11 cellular contexts compared by ENCODE assay signal in the genomic region with DNA sequence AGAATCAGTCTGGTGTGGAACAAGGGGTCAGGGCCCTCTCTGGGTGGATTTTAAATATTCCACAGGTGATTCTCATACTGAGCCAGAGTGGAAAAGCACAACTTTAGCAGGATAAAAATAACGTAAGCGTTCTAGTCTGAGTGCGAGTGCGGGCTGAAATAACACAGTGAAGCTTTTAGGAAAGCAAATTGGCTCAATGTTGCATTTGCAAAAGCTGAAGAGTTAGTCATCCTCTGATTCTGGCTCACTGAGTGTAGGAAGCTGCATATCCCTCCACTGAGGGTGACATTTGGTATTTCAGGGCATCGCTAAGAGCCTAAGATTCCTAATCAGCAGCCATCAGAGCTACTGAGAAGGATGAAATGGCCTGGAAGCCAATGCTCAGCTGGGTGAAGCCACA.
"Had no signal": no experiment of that assay in that cellular context is flagged by ENCODE, and none has a peak within 500 bp of the region (broad histone marks: within the 10 kb centered on the region; RNA-seq: fewer than 3 reads in every experiment).

No MANE protein-coding gene starts in this region.

- H3K27ac ChIP-seq: ascending aorta, cardiac muscle cell, colonic mucosa, prostate gland, uterus had no signal

- H3K36me3 ChIP-seq: ascending aorta, cardiac muscle cell, colonic mucosa, prostate gland, uterus had no signal

- H3K4me1 ChIP-seq: colonic mucosa, prostate gland, uterus had no signal

- H3K4me3 ChIP-seq: ascending aorta, cardiac muscle cell, colonic mucosa, prostate gland, uterus had no signal

- ATAC-seq: activated T-cell treated with anti-CD3 and anti-CD28 coated beads, Interleukin-2, amount 50 U/mL, for 72 hours had no signal

- H3K27me3 ChIP-seq: ascending aorta, cardiac muscle cell, colonic mucosa, uterus had no signal

- DNase-seq: activated CD4-positive, alpha-beta T cell treated with anti-CD3 and anti-CD28 coated beads, Interleukin-2, amount 50 U/mL, for 4 hours; activated CD4-positive, CD25-positive, alpha-beta regulatory T cell treated with anti-CD3 and anti-CD28 coated beads, Interleukin-2, amount 50 U/mL, for 72 hours; activated gamma-delta T cell treated with Interleukin-2 at 50 U/mL for 16 hours; activated naive CD8-positive, alpha-beta T cell treated with anti-CD3 and anti-CD28 coated beads for 36 hours; activated T-cell treated with anti-CD3 and anti-CD28 coated beads, Interleukin-2, amount 50 U/mL, for 72 hours; colonic mucosa; stimulated activated CD4-positive, alpha-beta T cell treated with anti-CD3 and anti-CD28 coated beads, Interleukin-4, amount 100 ng/mL, for 1 hour; uterus had no signal

- H3K9me3 ChIP-seq: ascending aorta, colonic mucosa, prostate gland, uterus had no signal
